ENCODE assay signal across 18 cellular contexts in genomic region chr12:66941150-66941549, GRCh38.
DNase-seq lines count a peak whose midpoint lies in the region; ATAC-seq lines count a peak whose summit lies in the region.
"Had no signal": no experiment of that assay in that cellular context is flagged by ENCODE, and none has a peak within 500 bp of the region (broad histone marks: within the 10 kb centered on the region; RNA-seq: fewer than 3 reads in every experiment).

No MANE protein-coding gene starts in this region.

- peaks cover 4% of the 10 kb centered on the region for H3K27me3 Mint-ChIP-seq in activated T-cell treated with anti-CD3 and anti-CD28 coated beads, Interleukin-2, amount 50 U/mL, for 24 hours

- ATAC-seq in HG02852 (IDR thresholded peaks at IDR 0.05; ENCODE audit: unreplicated experiment) (no peak), GM21723 (IDR thresholded peaks at IDR 0.05; ENCODE audit: unreplicated experiment) (no peak)
- ATAC-seq: Panc1 had no signal

- no peaks in the 10 kb centered on the region for H3K36me3 Mint-ChIP-seq in activated T-cell treated with anti-CD3 and anti-CD28 coated beads, Interleukin-2, amount 50 U/mL, for 24 hours (ENCODE audit: low read depth)
- H3K36me3 Mint-ChIP-seq: CD14-positive monocyte, IgD-negative memory B cell had no signal

- H3K27ac Mint-ChIP-seq in activated T-cell treated with anti-CD3 and anti-CD28 coated beads, Interleukin-2, amount 50 U/mL, for 24 hours = peak overlapping the region; percentile 42
- H3K27ac Mint-ChIP-seq: CD14-positive monocyte, IgD-negative memory B cell had no signal

- no peak for DNase-seq in activated T-cell treated with anti-CD3 and anti-CD28 coated beads, Interleukin-2, amount 50 U/mL, for 24 hours
- DNase-seq in activated T-cell treated with anti-CD3 and anti-CD28 coated beads for 4 hours (no peak), Daoy (ENCODE audit: low read depth) (peak; percentile 7), HS-27A (ENCODE audit: low read depth) (peak; percentile 19), foreskin melanocyte (peak; percentile 45), cerebellum (ENCODE audit: low spot score) (no peak)
- DNase-seq: ACHN, AML-193, Kasumi-1, NCI-H1105, NCI-H1694, NCI-H510A treated with DMSO at 0.1 percent for 48 hours, NCI-H82 had no signal

- H3K4me1 Mint-ChIP-seq in activated T-cell treated with anti-CD3 and anti-CD28 coated beads, Interleukin-2, amount 50 U/mL, for 24 hours (ENCODE audit: low read depth) = peaks cover 24% of the 10 kb centered on the region
- H3K4me1 Mint-ChIP-seq: IgD-negative memory B cell had no signal

- H3K4me3 Mint-ChIP-seq in activated T-cell treated with anti-CD3 and anti-CD28 coated beads, Interleukin-2, amount 50 U/mL, for 24 hours = no peak overlapping the region
- H3K4me3 Mint-ChIP-seq: CD14-positive monocyte, IgD-negative memory B cell had no signal

- H3K9me3 Mint-ChIP-seq in activated T-cell treated with anti-CD3 and anti-CD28 coated beads, Interleukin-2, amount 50 U/mL, for 24 hours = no peaks in the 10 kb centered on the region
- H3K9me3 Mint-ChIP-seq: CD14-positive monocyte, IgD-negative memory B cell had no signal

Comparison
In these comparisons a context has a peak if more than half of its experiments do, and no peak if none do; other contexts are left out.
1. DNase-seq: peak in Daoy (single experiment), HS-27A (single experiment) and foreskin melanocyte (single experiment); none in activated T-cell treated with anti-CD3 and anti-CD28 coated beads, Interleukin-2, amount 50 U/mL, for 24 hours (single experiment), activated T-cell treated with anti-CD3 and anti-CD28 coated beads for 4 hours (single experiment) and cerebellum (single experiment).